11 cellular contexts compared by ENCODE assay signal in the genomic region with DNA sequence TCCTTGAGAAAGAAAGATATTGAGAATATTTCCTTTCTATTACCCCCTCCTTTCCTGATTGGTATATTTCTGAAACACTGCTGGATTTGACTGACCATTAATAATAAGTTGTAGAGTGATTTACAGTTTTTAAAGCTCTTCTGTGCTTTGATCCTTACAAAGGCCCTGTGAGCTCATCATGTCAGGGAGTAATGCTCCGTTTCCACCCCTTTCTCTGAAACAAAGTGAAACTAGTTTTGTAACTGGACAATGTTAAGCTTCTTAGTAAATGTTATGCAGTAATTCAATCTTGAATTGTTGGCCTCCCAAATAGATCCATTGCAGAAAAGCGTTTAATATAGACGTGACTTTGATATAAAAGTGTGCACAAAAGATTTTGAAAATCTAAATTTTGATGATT.
DNase-seq lines count a peak whose midpoint lies in the region; ATAC-seq and TF ChIP-seq lines count a peak whose summit lies in the region.
"Had no signal": no experiment of that assay in that cellular context is flagged by ENCODE, and none has a peak within 500 bp of the region (broad histone marks: within the 10 kb centered on the region; RNA-seq: fewer than 3 reads in every experiment).

No MANE protein-coding gene starts in this region.

- no peaks in the 10 kb centered on the region for H3K36me3 Mint-ChIP-seq in Calu3 (ENCODE audit: insufficient read depth, unreplicated experiment)
- no peaks in the 10 kb centered on the region for H3K36me3 Mint-ChIP-seq in naive thymus-derived CD4-positive, alpha-beta T cell
- H3K36me3 Mint-ChIP-seq: T-cell had no signal

- POLR2A ChIA-PET in naive thymus-derived CD4-positive, alpha-beta T cell (lab: Charles Lee), result no interaction called here

- TF ChIP-seq POLR2A in breast epithelium (IDR thresholded peaks at IDR 0.05), result no peak

- H3K4me3 ChIP-seq in LNCaP clone FGC (ENCODE audit: low read depth, low read length) (peak overlapping the region; percentile 28; the same call in 1 of the 2 replicates), breast epithelium (peak overlapping the region; percentile 5 to 55 (median 35))
- no peak overlapping the region for H3K4me3 ChIP-seq in naive thymus-derived CD4-positive, alpha-beta T cell (ENCODE audit: low read length)
- H3K4me3 ChIP-seq in effector memory CD4-positive, alpha-beta T cell (ENCODE audit: insufficient read depth, low read depth, low read length, poor library complexity, severe bottlenecking), result no peak overlapping the region

- H3K9me3 ChIP-seq in breast epithelium, result no peaks in the 10 kb centered on the region
- H3K9me3 ChIP-seq in naive thymus-derived CD4-positive, alpha-beta T cell (ENCODE audit: control insufficient read depth in 2 of 3, low read length in 3 of 3), result no peaks in the 10 kb centered on the region
- H3K9me3 ChIP-seq in effector memory CD4-positive, alpha-beta T cell (ENCODE audit: control insufficient read depth, low read length), result no peaks in the 10 kb centered on the region

- H3K4me1 Mint-ChIP-seq in Calu3 (ENCODE audit: low read depth, unreplicated experiment), result no peaks in the 10 kb centered on the region
- peaks cover 0 to 9% (median 0%) of the 10 kb centered on the region in 7 donors for H3K4me1 Mint-ChIP-seq in naive thymus-derived CD4-positive, alpha-beta T cell

- CTCF ChIA-PET in Calu3 (lab: Charles Lee), result no interaction called here
- CTCF ChIA-PET in naive thymus-derived CD4-positive, alpha-beta T cell (lab: Charles Lee), result no interaction called here

- no TSS peak for BruUV-seq in Calu3 (replicated peaks; lab: Mats Ljungman, UMichigan)

- no peak overlapping the region for H3K27ac ChIP-seq in breast epithelium
- H3K27ac ChIP-seq in naive thymus-derived CD4-positive, alpha-beta T cell (ENCODE audit: low read depth, low read length), result no peak overlapping the region
- no peak overlapping the region for H3K27ac ChIP-seq in effector memory CD4-positive, alpha-beta T cell (ENCODE audit: insufficient read depth, low read length, poor library complexity, severe bottlenecking)

- no peak for ATAC-seq in naive thymus-derived CD4-positive, alpha-beta T cell
- ATAC-seq in GM21619 (IDR thresholded peaks at IDR 0.05; ENCODE audit: unreplicated experiment) (no peak), GM18909 (IDR thresholded peaks at IDR 0.05; ENCODE audit: poor library complexity, unreplicated experiment) (no peak), HG03108 (IDR thresholded peaks at IDR 0.05; ENCODE audit: unreplicated experiment) (no peak)
- ATAC-seq: T-cell had no signal

- no peaks in the 10 kb centered on the region for H3K27me3 ChIP-seq in breast epithelium
- no peaks in the 10 kb centered on the region for H3K27me3 ChIP-seq in naive thymus-derived CD4-positive, alpha-beta T cell (ENCODE audit: control insufficient read depth in 2 of 2, insufficient read depth in 2 of 2, low read length in 2 of 2)
- H3K27me3 ChIP-seq in effector memory CD4-positive, alpha-beta T cell (replicated peaks; ENCODE audit: control insufficient read depth, insufficient read depth, low read length, poor library complexity, severe bottlenecking), result no peaks in the 10 kb centered on the region

- DNase-seq in Calu3 (no peak), LNCaP clone FGC (ENCODE audit: low read depth) (no peak), breast epithelium (ENCODE audit: low spot score in 2 of 2) (no peak)
- no peak for DNase-seq in naive thymus-derived CD4-positive, alpha-beta T cell
- no peak for DNase-seq in effector memory CD4-positive, alpha-beta T cell
- DNase-seq: GF-D8, T-cell, trophoblast cell had no signal

- no peaks in the 10 kb centered on the region for H3K27me3 Mint-ChIP-seq in Calu3 (ENCODE audit: unreplicated experiment)
- H3K27me3 Mint-ChIP-seq in naive thymus-derived CD4-positive, alpha-beta T cell, result no peaks in the 10 kb centered on the region
- H3K27me3 Mint-ChIP-seq: T-cell had no signal

- peaks cover 4% of the 10 kb centered on the region for H3K36me3 ChIP-seq in breast epithelium
- no peaks in the 10 kb centered on the region for H3K36me3 ChIP-seq in naive thymus-derived CD4-positive, alpha-beta T cell (ENCODE audit: control insufficient read depth in 2 of 3, insufficient read depth in 3 of 3, low read length in 3 of 3)
- H3K36me3 ChIP-seq in effector memory CD4-positive, alpha-beta T cell (ENCODE audit: control insufficient read depth, insufficient read depth, low read length), result no peaks in the 10 kb centered on the region

- H3K4me1 ChIP-seq in breast epithelium, result no peaks in the 10 kb centered on the region
- H3K4me1 ChIP-seq in naive thymus-derived CD4-positive, alpha-beta T cell (ENCODE audit: control insufficient read depth in 2 of 2, insufficient read depth in 2 of 2, low read length in 2 of 2), result no peaks in the 10 kb centered on the region
- no peaks in the 10 kb centered on the region for H3K4me1 ChIP-seq in effector memory CD4-positive, alpha-beta T cell (ENCODE audit: control insufficient read depth, insufficient read depth, low read length, poor library complexity, severe bottlenecking)

- peak overlapping the region; percentile 40 for H3K4me3 Mint-ChIP-seq in Calu3 (ENCODE audit: low read depth, unreplicated experiment)
- H3K4me3 Mint-ChIP-seq in naive thymus-derived CD4-positive, alpha-beta T cell, result peak overlapping the region in 9 of 10 donors; percentile 7 to 54 (median 39)

- no peak for TF ChIP-seq CTCF in Calu3 (IDR thresholded peaks at IDR 0.05; ENCODE audit: unreplicated experiment)
- TF ChIP-seq CTCF in LNCaP clone FGC (IDR thresholded peaks at IDR 0.05; ENCODE audit: control insufficient read depth, extremely low read depth, insufficient read depth), result no peak
- TF ChIP-seq CTCF in breast epithelium (IDR thresholded peaks at IDR 0.05), result no peak

- intact Hi-C loops in Calu3 (cut with micrococcal nuclease; ENCODE audit: unreplicated experiment), result no loop called here
- intact Hi-C loops in breast epithelium (cut with DNase I; ENCODE audit: low total_unique reads), result no loop called here
- intact Hi-C loops in naive thymus-derived CD4-positive, alpha-beta T cell (cut with micrococcal nuclease), result no loop called here

- no peak overlapping the region for H3K27ac Mint-ChIP-seq in Calu3 (ENCODE audit: unreplicated experiment)
- no peak overlapping the region for H3K27ac Mint-ChIP-seq in naive thymus-derived CD4-positive, alpha-beta T cell
- H3K27ac Mint-ChIP-seq: T-cell had no signal

- no peaks in the 10 kb centered on the region for H3K9me3 Mint-ChIP-seq in Calu3 (ENCODE audit: low read depth, unreplicated experiment)
- H3K9me3 Mint-ChIP-seq in naive thymus-derived CD4-positive, alpha-beta T cell, result peaks cover 0 to 4% (median 0%) of the 10 kb centered on the region in 11 donors
- H3K9me3 Mint-ChIP-seq: T-cell had no signal

Comparison
In these comparisons a context has a peak if more than half of its experiments do, and no peak if none do; other contexts are left out.
1. H3K4me3 ChIP-seq: peak in LNCaP clone FGC (single experiment) and breast epithelium (3 of 3); none in naive thymus-derived CD4-positive, alpha-beta T cell (single experiment) and effector memory CD4-positive, alpha-beta T cell (single experiment).